ENCODE assay signal across 8 cellular contexts in genomic region chr12:14257303-14257733, GRCh38.
DNase-seq lines count a peak whose midpoint lies in the region; ATAC-seq and TF ChIP-seq lines count a peak whose summit lies in the region.

No MANE protein-coding gene starts in this region.

- H3K27me3 ChIP-seq in tibial nerve = no peaks in the 10 kb centered on the region

- H3K27ac ChIP-seq in tibial nerve = peak overlapping the region; percentile 77 to 95 (median 84)

- ATAC-seq in memory B cell (ENCODE audit: low read depth) (no peak), GM21723 (IDR thresholded peaks at IDR 0.05; ENCODE audit: unreplicated experiment) (no peak), left lobe of liver (no peak)

- no peaks in the 10 kb centered on the region for H3K36me3 ChIP-seq in tibial nerve

- no peak for DNase-seq in activated CD4-positive, alpha-beta T cell treated with anti-CD3 and anti-CD28 coated beads, Interleukin-2, amount 10 ng/mL, durations not matched to agents 24 days and 14 days
- DNase-seq in activated CD4-positive, alpha-beta T cell treated with anti-CD3 and anti-CD28 coated beads, Interleukin-2, amount 50 U/mL, for 4 hours = no peak
- no peak for DNase-seq in memory B cell (ENCODE audit: low spot score in 2 of 2)
- DNase-seq in tibial nerve (ENCODE audit: low spot score in 2 of 2) = no peak
- DNase-seq in left lobe of liver (ENCODE audit: low spot score) = no peak
- DNase-seq in NOMO-1 treated with dmso at 0.1 percent for 144 hours (lab: John Stamatoyannopoulos, UW; ENCODE audit: unreplicated experiment) = no peak

- peak overlapping the region in 1 of 4 donors; percentile 19 for H3K4me3 ChIP-seq in tibial nerve

- H3K4me3 Mint-ChIP-seq in activated CD4-positive, alpha-beta T cell treated with anti-CD3 and anti-CD28 coated beads, Interleukin-2, amount 10 ng/mL, durations not matched to agents 24 days and 14 days = peak overlapping the region; percentile 81
- H3K4me3 Mint-ChIP-seq in brain = peak overlapping the region; percentile 52 to 74 (median 58)
- H3K4me3 Mint-ChIP-seq in memory B cell = peak overlapping the region; percentile 58

- peaks cover 46% of the 10 kb centered on the region for H3K4me1 Mint-ChIP-seq in activated CD4-positive, alpha-beta T cell treated with anti-CD3 and anti-CD28 coated beads, Interleukin-2, amount 10 ng/mL, durations not matched to agents 24 days and 14 days
- peaks cover 64% of the 10 kb centered on the region for H3K4me1 Mint-ChIP-seq in brain
- peaks cover 31% of the 10 kb centered on the region for H3K4me1 Mint-ChIP-seq in memory B cell

- peaks cover 0 to 55% (median 24%) of the 10 kb centered on the region in 4 donors for H3K4me1 ChIP-seq in tibial nerve

- peaks cover 29% of the 10 kb centered on the region for H3K36me3 Mint-ChIP-seq in activated CD4-positive, alpha-beta T cell treated with anti-CD3 and anti-CD28 coated beads, Interleukin-2, amount 10 ng/mL, durations not matched to agents 24 days and 14 days (ENCODE audit: low read depth)
- H3K36me3 Mint-ChIP-seq in brain = peaks cover 59% of the 10 kb centered on the region
- no peaks in the 10 kb centered on the region for H3K36me3 Mint-ChIP-seq in memory B cell

- peak overlapping the region; percentile 99 for H3K27ac Mint-ChIP-seq in activated CD4-positive, alpha-beta T cell treated with anti-CD3 and anti-CD28 coated beads, Interleukin-2, amount 10 ng/mL, durations not matched to agents 24 days and 14 days
- H3K27ac Mint-ChIP-seq in brain (peak overlapping the region; percentile 92 to 100 (median 99)), memory B cell (peak overlapping the region; percentile 95)

- no peak for TF ChIP-seq POLR2A in tibial nerve (IDR thresholded peaks at IDR 0.05)

- no peaks in the 10 kb centered on the region for H3K27me3 Mint-ChIP-seq in activated CD4-positive, alpha-beta T cell treated with anti-CD3 and anti-CD28 coated beads, Interleukin-2, amount 10 ng/mL, durations not matched to agents 24 days and 14 days
- H3K27me3 Mint-ChIP-seq in brain (no peaks in the 10 kb centered on the region), memory B cell (no peaks in the 10 kb centered on the region)

- H3K9me3 ChIP-seq in tibial nerve = peaks cover 0 to 7% (median 0%) of the 10 kb centered on the region in 4 donors

- 8 to 9% methylated on average over 7 of the region's 7 CpGs for WGBS in tibial nerve, 2 donors

- H3K9me3 Mint-ChIP-seq in activated CD4-positive, alpha-beta T cell treated with anti-CD3 and anti-CD28 coated beads, Interleukin-2, amount 10 ng/mL, durations not matched to agents 24 days and 14 days = peaks cover 23% of the 10 kb centered on the region
- peaks cover 47 to 67% (median 62%) of the 10 kb centered on the region in 5 experiments for H3K9me3 Mint-ChIP-seq in brain
- no peaks in the 10 kb centered on the region for H3K9me3 Mint-ChIP-seq in memory B cell

- no peak for TF ChIP-seq CTCF in brain (conservative IDR thresholded peaks at IDR 0.05)
- no peak for TF ChIP-seq CTCF in tibial nerve (IDR thresholded peaks at IDR 0.05)

- intact Hi-C loops in activated CD4-positive, alpha-beta T cell treated with anti-CD3 and anti-CD28 coated beads, Interleukin-2, amount 10 ng/mL, durations not matched to agents 24 days and 14 days (cut with micrococcal nuclease) = loop anchor here (1.0 to 5.0 kb wide), 5 partner anchors 21 to 695 kb away; a partner anchor contains a TSS

- peak in 1 of 2 donors; percentile 69 for TF ChIP-seq EP300 in tibial nerve (IDR thresholded peaks at IDR 0.05)
